In genomic region chr14:100640481-100641273, GRCh38 we compare ENCODE assay signal across 8 cellular contexts. TPM values are rescaled to one million over a fixed set of nuclear protein-coding genes. Genes with fewer than 3 reads are reported as not detected.
DNase-seq lines count a peak whose midpoint lies in the region; ATAC-seq lines count a peak whose summit lies in the region.

No MANE protein-coding gene starts in this region.

- no peaks in the 10 kb centered on the region for H3K36me3 Mint-ChIP-seq in immature natural killer cell

- H3K4me3 Mint-ChIP-seq in immature natural killer cell: peak overlapping the region; percentile 83 to 96 (median 89)

- peaks cover 61 to 62% of the 10 kb centered on the region in 2 donors for H3K4me1 Mint-ChIP-seq in immature natural killer cell

- H3K9me3 Mint-ChIP-seq in immature natural killer cell: no peaks in the 10 kb centered on the region

- ATAC-seq in HG03469 (IDR thresholded peaks at IDR 0.05; ENCODE audit: unreplicated experiment): peak; percentile 96

- peak overlapping the region; percentile 77 to 94 (median 89) for H3K27ac Mint-ChIP-seq in immature natural killer cell

- peaks cover 22 to 43% (median 31%) of the 10 kb centered on the region in 3 donors for H3K27me3 Mint-ChIP-seq in immature natural killer cell (ENCODE audit: low read depth in 3 of 3)

- DNase-seq in NK-92 treated with Interleukin-12 subunit alpha and Interleukin-12 subunit beta, amount 100 ng/mL, for 24 hours (lab: John Stamatoyannopoulos, UW): peak; percentile 82
- DNase-seq in NK-92 (lab: John Stamatoyannopoulos, UW; ENCODE audit: unreplicated experiment) (no peak), immature natural killer cell (peak; percentile 90 to 91 (median 90)), medulla oblongata (ENCODE audit: extremely low spot score) (no peak), NCI-H774 (lab: John Stamatoyannopoulos, UW) (no peak)
- DNase-seq in activated CD4-positive, alpha-beta T cell treated with anti-CD3 and anti-CD28 coated beads, Interleukin-2, amount 50 U/mL, for 1 hour: peak; percentile 57
- peak; percentile 60 for DNase-seq in stimulated activated naive CD4-positive, alpha-beta T cell treated with Interleukin-2 at 50 U/mL for 16 hours (lab: John Stamatoyannopoulos, UW)

RNA-seq across cellular contexts. Expression of gene BEGAIN, which starts 53.5 kb away (rescaled TPM):
- polyA plus RNA-seq in immature natural killer cell: not detected

Comparison
In these comparisons a context has a peak if more than half of its experiments do, and no peak if none do; other contexts are left out.
1. DNase-seq: peak in NK-92 treated with Interleukin-12 subunit alpha and Interleukin-12 subunit beta, amount 100 ng/mL, for 24 hours (single experiment), activated CD4-positive, alpha-beta T cell treated with anti-CD3 and anti-CD28 coated beads, Interleukin-2, amount 50 U/mL, for 1 hour (single experiment), immature natural killer cell (3 of 3) and stimulated activated naive CD4-positive, alpha-beta T cell treated with Interleukin-2 at 50 U/mL for 16 hours (single experiment); none in NK-92 (single experiment), medulla oblongata (single experiment) and NCI-H774 (single experiment).